In genomic region chr5:125301704-125302103, GRCh38 we compare ENCODE assay signal across 20 cellular contexts.
A peak's percentile ranks its signal among the peaks of the same experiment; 100 is the strongest.
DNase-seq lines count a peak whose midpoint lies in the region; ATAC-seq, FAIRE-seq and TF ChIP-seq lines count a peak whose summit lies in the region.
"Had no signal": no experiment of that assay in that cellular context is flagged by ENCODE, and none has a peak within 500 bp of the region (broad histone marks: within the 10 kb centered on the region; RNA-seq: fewer than 3 reads in every experiment).

No MANE protein-coding gene starts in this region.

- peaks cover 18% of the 10 kb centered on the region for H3K9me3 Mint-ChIP-seq in endodermal cell
- H3K9me3 Mint-ChIP-seq: CD4-positive, alpha-beta T cell had no signal

- H3K4me3 ChIP-seq in SK-N-SH (ENCODE audit: low read depth in 2 of 2, low read length in 1 of 2) (no peak overlapping the region), endodermal cell (ENCODE audit: low read length) (no peak overlapping the region), PC-3 (ENCODE audit: low read length) (no peak overlapping the region)
- H3K4me3 ChIP-seq: A549, HAP-1 had no signal

- H3K9me2 ChIP-seq in SK-N-SH (no peaks in the 10 kb centered on the region), PC-3 (replicated peaks; ENCODE audit: low read length) (no peaks in the 10 kb centered on the region)

- TF ChIP-seq CTCF in SK-N-SH (IDR thresholded peaks at IDR 0.05): no peak
- no peak for TF ChIP-seq CTCF in endodermal cell (conservative IDR thresholded peaks at IDR 0.05)
- TF ChIP-seq CTCF in PC-3 (conservative IDR thresholded peaks at IDR 0.05; ENCODE audit: low read depth, low read length): no peak

- H3K9me3 ChIP-seq in SK-N-SH (0 out of 2 replicates have a peak, but pooled peaks cover 4% of the 10 kb centered on the region), endodermal cell (ENCODE audit: control insufficient read depth, low read length) (peaks cover 4% of the 10 kb centered on the region), PC-3 (ENCODE audit: low read length) (no peaks in the 10 kb centered on the region)
- H3K9me3 ChIP-seq: A549, HAP-1 had no signal

- H3F3A ChIP-seq in SK-N-SH (replicated peaks; ENCODE audit: insufficient read depth) (no peaks in the 10 kb centered on the region), PC-3 (ENCODE audit: low read length, unreplicated experiment) (no peaks in the 10 kb centered on the region)

- DNase-seq in NCI-H82 (lab: John Stamatoyannopoulos, UW): peak; percentile 2
- DNase-seq in NCI-H82 treated with DMSO at 0.1 percent for 48 hours (lab: John Stamatoyannopoulos, UW; ENCODE audit: unreplicated experiment): no peak
- DNase-seq in SK-N-SH: no peak
- no peak for DNase-seq in endodermal cell
- no peak for DNase-seq in urothelium cell line (ENCODE audit: low spot score)
- DNase-seq in activated naive CD4-positive, alpha-beta T cell treated with anti-CD3 and anti-CD28 coated beads, Interleukin-2, amount 50 U/mL, for 16 hours: no peak
- DNase-seq in NCI-H2107 treated with DMSO at 0.1 percent for 48 hours (lab: John Stamatoyannopoulos, UW; ENCODE audit: unreplicated experiment): no peak
- no peak for DNase-seq in PC-3
- DNase-seq: AML-193; Caco-2; CD4-positive, alpha-beta T cell; DMS79; GDM1 had no signal

- H3K27ac Mint-ChIP-seq in endodermal cell: no peak overlapping the region
- H3K27ac Mint-ChIP-seq: CD4-positive, alpha-beta T cell had no signal

- ATAC-seq in PC-3: no peak
- ATAC-seq: A549 had no signal

- no peak overlapping the region for H2AFZ ChIP-seq in SK-N-SH (ENCODE audit: low read depth)
- no peak overlapping the region for H2AFZ ChIP-seq in PC-3 (ENCODE audit: low read length)

- H3K4me2 ChIP-seq in SK-N-SH: no peak overlapping the region
- no peak overlapping the region for H3K4me2 ChIP-seq in PC-3 (ENCODE audit: low read length)
- H3K4me2 ChIP-seq: A549 had no signal

- CTCF ChIA-PET in SK-N-SH (lab: Yijun Ruan, JAX) (interaction anchor here (1.2 kb wide), 1 partner anchor 9 kb away, joined by 3 read pairs; no protein-coding TSS in a partner anchor), PC-3 (lab: Charles Lee) (no interaction called here)

- peaks cover 0 to 3% of the 10 kb centered on the region in 2 experiments; a peak in 3 of 4 replicates for H3K4me1 ChIP-seq in SK-N-SH (ENCODE audit: control insufficient read depth in 1 of 2, insufficient read depth in 2 of 2, low read depth in 1 of 2, low read length in 1 of 2)
- no peaks in the 10 kb centered on the region for H3K4me1 ChIP-seq in endodermal cell (ENCODE audit: control insufficient read depth, insufficient read depth, low read length)
- H3K4me1 ChIP-seq in PC-3 (ENCODE audit: insufficient read depth, low read length): peaks cover 14% of the 10 kb centered on the region

- H4K20me1 ChIP-seq in SK-N-SH (ENCODE audit: insufficient read depth) (no peaks in the 10 kb centered on the region), PC-3 (ENCODE audit: low read length) (no peaks in the 10 kb centered on the region)

- H3K4me1 Mint-ChIP-seq in endodermal cell: peaks cover 13% of the 10 kb centered on the region

- H3K27me3 ChIP-seq in SK-N-SH (ENCODE audit: insufficient read depth): no peaks in the 10 kb centered on the region
- no peaks in the 10 kb centered on the region for H3K27me3 ChIP-seq in endodermal cell (ENCODE audit: control insufficient read depth, insufficient read depth, low read length, poor library complexity, severe bottlenecking)
- H3K27me3 ChIP-seq in PC-3 (ENCODE audit: low read length): no peaks in the 10 kb centered on the region

- H3K4me3 Mint-ChIP-seq in endodermal cell: no peak overlapping the region
- H3K4me3 Mint-ChIP-seq: CD4-positive, alpha-beta T cell had no signal

- intact Hi-C loops in PC-3 (cut with micrococcal nuclease): no loop called here

- H3K27ac ChIP-seq in SK-N-SH (ENCODE audit: low read depth in 2 of 2, low read length in 1 of 2) (no peak overlapping the region), endodermal cell (ENCODE audit: low read depth, low read length) (peak overlapping the region; percentile 50), PC-3 (ENCODE audit: low read length) (no peak overlapping the region)
- H3K27ac ChIP-seq: 22Rv1, A549, C4-2B had no signal

- H3K9ac ChIP-seq in SK-N-SH (no peak overlapping the region), endodermal cell (ENCODE audit: extremely low read depth, low read length, poor library complexity, severe bottlenecking) (no peak overlapping the region), PC-3 (ENCODE audit: low read length) (no peak overlapping the region)

- H3K36me3 ChIP-seq in SK-N-SH (replicated peaks in 1 of 2; ENCODE audit: control insufficient read depth in 1 of 2, insufficient read depth in 2 of 2, low read length in 1 of 2) (no peaks in the 10 kb centered on the region), endodermal cell (ENCODE audit: control insufficient read depth, insufficient read depth, low read length) (no peaks in the 10 kb centered on the region), PC-3 (ENCODE audit: low read depth, low read length) (no peaks in the 10 kb centered on the region)
- H3K36me3 ChIP-seq: HAP-1 had no signal

- FAIRE-seq in urothelium cell line (lab: Jason Lieb, UNC): peak; percentile 23
- FAIRE-seq: A549, D721Med, GM12892, GM18507 had no signal

- 57% methylated on average over 3 of the region's 3 CpGs for WGBS in SK-N-SH (ENCODE audit: low lambda C conversion rate)
- 67 to 79% methylated on average over 1 to 3 of the region's 3 CpGs for WGBS in endodermal cell (ENCODE audit: insufficient coverage in 1 of 2, insufficient read length in 1 of 2), 2 experiments

- POLR2A ChIA-PET in SK-N-SH (lab: Yijun Ruan, JAX): interaction anchor here (1.2 kb wide), 1 partner anchor 553 kb away, joined by 3 read pairs; no protein-coding TSS in a partner anchor
- POLR2A ChIA-PET in PC-3 (lab: Charles Lee; ENCODE audit: unreplicated experiment): no interaction called here

- H3K79me2 ChIP-seq in SK-N-SH (ENCODE audit: insufficient read depth) (no peaks in the 10 kb centered on the region), PC-3 (ENCODE audit: low read length) (no peaks in the 10 kb centered on the region)

- no TSS peak for BruUV-seq in PC-3 (replicated peaks; lab: Mats Ljungman, UMichigan)

- no peaks in the 10 kb centered on the region for H3K27me3 Mint-ChIP-seq in endodermal cell (ENCODE audit: insufficient read depth)
- H3K27me3 Mint-ChIP-seq: CD4-positive, alpha-beta T cell had no signal

- no peak for TF ChIP-seq EP300 in SK-N-SH (IDR thresholded peaks at IDR 0.05; ENCODE audit: borderline replicate concordance in 1 of 2, low read depth in 1 of 2, low read length in 1 of 2)

- no peak for TF ChIP-seq RAD21 in SK-N-SH (IDR thresholded peaks at IDR 0.05; ENCODE audit: low read length)

- no peaks in the 10 kb centered on the region for H3K36me3 Mint-ChIP-seq in endodermal cell (ENCODE audit: low read depth)

TF ChIP-seq in SK-N-SH, 30 proteins besides CTCF, POLR2A, EP300 and RAD21 (continues in another document):
- TF ChIP-seq TCF12 (IDR thresholded peaks at IDR 0.05) (peak; percentile 39), SIN3A (IDR thresholded peaks at IDR 0.05; ENCODE audit: borderline replicate concordance, low read depth, low read length) (no peak), POLR2AphosphoS5 (IDR thresholded peaks at IDR 0.05; ENCODE audit: low read depth, low read length) (no peak), RCOR1 (IDR thresholded peaks at IDR 0.05; ENCODE audit: low read length) (no peak), GATA2 (CRISPR knock-in tag; IDR thresholded peaks at IDR 0.05) (no peak), YY1 (IDR thresholded peaks at IDR 0.05; ENCODE audit: low read depth) (no peak), NFIC (IDR thresholded peaks at IDR 0.05; ENCODE audit: borderline replicate concordance) (no peak), PBX3 (IDR thresholded peaks at IDR 0.05) (peak; percentile 74), JUND (IDR thresholded peaks at IDR 0.05) (no peak), ELF1 (IDR thresholded peaks at IDR 0.05) (no peak), MXI1 (IDR thresholded peaks at IDR 0.05; ENCODE audit: low read depth, low read length) (no peak)
- TF ChIP-seq, protein P1, sequence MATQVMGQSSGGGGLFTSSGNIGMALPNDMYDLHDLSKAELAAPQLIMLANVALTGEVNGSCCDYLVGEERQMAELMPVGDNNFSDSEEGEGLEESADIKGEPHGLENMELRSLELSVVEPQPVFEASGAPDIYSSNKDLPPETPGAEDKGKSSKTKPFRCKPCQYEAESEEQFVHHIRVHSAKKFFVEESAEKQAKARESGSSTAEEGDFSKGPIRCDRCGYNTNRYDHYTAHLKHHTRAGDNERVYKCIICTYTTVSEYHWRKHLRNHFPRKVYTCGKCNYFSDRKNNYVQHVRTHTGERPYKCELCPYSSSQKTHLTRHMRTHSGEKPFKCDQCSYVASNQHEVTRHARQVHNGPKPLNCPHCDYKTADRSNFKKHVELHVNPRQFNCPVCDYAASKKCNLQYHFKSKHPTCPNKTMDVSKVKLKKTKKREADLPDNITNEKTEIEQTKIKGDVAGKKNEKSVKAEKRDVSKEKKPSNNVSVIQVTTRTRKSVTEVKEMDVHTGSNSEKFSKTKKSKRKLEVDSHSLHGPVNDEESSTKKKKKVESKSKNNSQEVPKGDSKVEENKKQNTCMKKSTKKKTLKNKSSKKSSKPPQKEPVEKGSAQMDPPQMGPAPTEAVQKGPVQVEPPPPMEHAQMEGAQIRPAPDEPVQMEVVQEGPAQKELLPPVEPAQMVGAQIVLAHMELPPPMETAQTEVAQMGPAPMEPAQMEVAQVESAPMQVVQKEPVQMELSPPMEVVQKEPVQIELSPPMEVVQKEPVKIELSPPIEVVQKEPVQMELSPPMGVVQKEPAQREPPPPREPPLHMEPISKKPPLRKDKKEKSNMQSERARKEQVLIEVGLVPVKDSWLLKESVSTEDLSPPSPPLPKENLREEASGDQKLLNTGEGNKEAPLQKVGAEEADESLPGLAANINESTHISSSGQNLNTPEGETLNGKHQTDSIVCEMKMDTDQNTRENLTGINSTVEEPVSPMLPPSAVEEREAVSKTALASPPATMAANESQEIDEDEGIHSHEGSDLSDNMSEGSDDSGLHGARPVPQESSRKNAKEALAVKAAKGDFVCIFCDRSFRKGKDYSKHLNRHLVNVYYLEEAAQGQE (IDR thresholded peaks at IDR 0.05; ENCODE audit: low read depth, low read length): no peak
